14 cellular contexts compared by ENCODE assay signal in genomic region chr2:101305044-101305443, GRCh38. TPM values are rescaled to one million over a fixed set of nuclear protein-coding genes. Genes with fewer than 3 reads are reported as not detected.
DNase-seq lines count a peak whose midpoint lies in the region; ATAC-seq and TF ChIP-seq lines count a peak whose summit lies in the region.
"Had no signal": no experiment of that assay in that cellular context is flagged by ENCODE, and none has a peak within 500 bp of the region (broad histone marks: within the 10 kb centered on the region; RNA-seq: fewer than 3 reads in every experiment).

No MANE protein-coding gene starts in this region.

- CTCF ChIA-PET in activated CD4-positive, alpha-beta T cell treated with anti-CD3 and anti-CD28 coated beads for 36 hours (lab: Charles Lee): interaction anchor here (1.0 to 1.3 kb wide), 2 partner anchors 36 to 51 kb away, joined by 3 read pairs; no protein-coding TSS in a partner anchor
- CTCF ChIA-PET in activated CD8-positive, alpha-beta T cell treated with anti-CD3 and anti-CD28 coated beads, Interleukin-2, amount 10 ng/mL, durations not matched to agents 7 days and 5 days (lab: Charles Lee): interaction anchor here (0.6 kb wide), 1 partner anchor 65 kb away, joined by 3 read pairs; no protein-coding TSS in a partner anchor

- H3K4me1 Mint-ChIP-seq in activated CD4-positive, alpha-beta T cell treated with anti-CD3 and anti-CD28 coated beads for 36 hours: peaks cover 73% of the 10 kb centered on the region
- H3K4me1 Mint-ChIP-seq in activated CD8-positive, alpha-beta T cell treated with anti-CD3 and anti-CD28 coated beads, Interleukin-2, amount 10 ng/mL, durations not matched to agents 7 days and 5 days (ENCODE audit: low read depth): peaks cover 72% of the 10 kb centered on the region
- H3K4me1 Mint-ChIP-seq in stimulated activated memory B cell treated with anti-CD40 and anti-IgM and Interleukin-4, amounts not matched to agents 10 μg/mL and 1 μg/mL and 100 μg/mL, for 72 hours: peaks cover 72% of the 10 kb centered on the region

- no peak overlapping the region for H2AFZ ChIP-seq in hepatocyte

- no peaks in the 10 kb centered on the region for H3K9me3 ChIP-seq in hepatocyte (ENCODE audit: low read depth)

- peak overlapping the region; percentile 60 for H3K27ac ChIP-seq in hepatocyte

- WGBS in hepatocyte (ENCODE audit: low lambda C conversion rate, missing lambda C conversion rate): 82% methylated on average over 4 of the region's 4 CpGs

- peak overlapping the region; percentile 93 for H3K4me2 ChIP-seq in hepatocyte

- H3K27ac Mint-ChIP-seq in activated CD4-positive, alpha-beta T cell treated with anti-CD3 and anti-CD28 coated beads for 36 hours: peak overlapping the region; percentile 98
- peak overlapping the region; percentile 67 for H3K27ac Mint-ChIP-seq in activated CD8-positive, alpha-beta T cell treated with anti-CD3 and anti-CD28 coated beads, Interleukin-2, amount 10 ng/mL, durations not matched to agents 7 days and 5 days
- H3K27ac Mint-ChIP-seq in stimulated activated memory B cell treated with anti-CD40 and anti-IgM and Interleukin-4, amounts not matched to agents 10 μg/mL and 1 μg/mL and 100 μg/mL, for 72 hours: peak overlapping the region; percentile 62

- peaks cover 73% of the 10 kb centered on the region for H4K20me1 ChIP-seq in hepatocyte (ENCODE audit: insufficient read depth, poor library complexity, severe bottlenecking)

- no peak for TF ChIP-seq CTCF in hepatocyte (IDR thresholded peaks at IDR 0.05; ENCODE audit: poor library complexity)

- H3K36me3 ChIP-seq in hepatocyte (replicated peaks; ENCODE audit: insufficient read depth, low read depth): no peaks in the 10 kb centered on the region

- peaks cover 84% of the 10 kb centered on the region for H3K79me2 ChIP-seq in hepatocyte

- H3K4me3 Mint-ChIP-seq in activated CD4-positive, alpha-beta T cell treated with anti-CD3 and anti-CD28 coated beads for 36 hours: peak overlapping the region; percentile 82
- peak overlapping the region; percentile 93 for H3K4me3 Mint-ChIP-seq in activated CD8-positive, alpha-beta T cell treated with anti-CD3 and anti-CD28 coated beads, Interleukin-2, amount 10 ng/mL, durations not matched to agents 7 days and 5 days
- peak overlapping the region; percentile 36 for H3K4me3 Mint-ChIP-seq in stimulated activated memory B cell treated with anti-CD40 and anti-IgM and Interleukin-4, amounts not matched to agents 10 μg/mL and 1 μg/mL and 100 μg/mL, for 72 hours

- intact Hi-C loops in activated CD4-positive, alpha-beta T cell treated with anti-CD3 and anti-CD28 coated beads for 36 hours (cut with DNase I, micrococcal nuclease): loop anchor here (5.0 kb wide), 9 partner anchors 53 to 1062 kb away; partner anchors contain the start of genes CNOT11 (in 1 of the 2) and PDCL3 (in 1 of the 2)

- H3K4me3 ChIP-seq in hepatocyte: no peak overlapping the region

- H3K27me3 ChIP-seq in hepatocyte: no peaks in the 10 kb centered on the region

- peak; percentile 20 for DNase-seq in activated CD4-positive, alpha-beta T cell treated with anti-CD3 and anti-CD28 coated beads for 36 hours
- no peak for DNase-seq in activated CD4-positive, alpha-beta T cell treated with anti-CD3 and anti-CD28 coated beads, Interleukin-2, amount 50 U/mL, for 1 hour
- DNase-seq in activated CD8-positive, alpha-beta T cell treated with anti-CD3 and anti-CD28 coated beads, Interleukin-2, amount 10 ng/mL, durations not matched to agents 7 days and 5 days: no peak
- no peak for DNase-seq in hepatocyte (ENCODE audit: low spot score)
- DNase-seq in stimulated activated naive CD4-positive, alpha-beta T cell (lab: John Stamatoyannopoulos, UW): no peak
- DNase-seq: activated effector memory CD4-positive, alpha-beta T cell treated with anti-CD3 and anti-CD28 coated beads, Interleukin-2, amount 50 U/mL, for 16 hours; GF-D8; H9; NCI-H1417; NCI-H774; T1000 had no signal

- H3K27me3 Mint-ChIP-seq in activated CD4-positive, alpha-beta T cell treated with anti-CD3 and anti-CD28 coated beads for 36 hours: no peaks in the 10 kb centered on the region
- H3K27me3 Mint-ChIP-seq in activated CD8-positive, alpha-beta T cell treated with anti-CD3 and anti-CD28 coated beads, Interleukin-2, amount 10 ng/mL, durations not matched to agents 7 days and 5 days (ENCODE audit: low read depth): no peaks in the 10 kb centered on the region
- H3K27me3 Mint-ChIP-seq in stimulated activated memory B cell treated with anti-CD40 and anti-IgM and Interleukin-4, amounts not matched to agents 10 μg/mL and 1 μg/mL and 100 μg/mL, for 72 hours: no peaks in the 10 kb centered on the region

- POLR2A ChIA-PET in activated CD4-positive, alpha-beta T cell treated with anti-CD3 and anti-CD28 coated beads for 36 hours (lab: Charles Lee): interaction anchor here (0.6 kb wide), 1 partner anchor 53 kb away, joined by 4 read pairs; no protein-coding TSS in a partner anchor
- POLR2A ChIA-PET in activated CD8-positive, alpha-beta T cell treated with anti-CD3 and anti-CD28 coated beads, Interleukin-2, amount 10 ng/mL, durations not matched to agents 7 days and 5 days (lab: Charles Lee): interaction anchor here (2.8 kb wide), 1 partner anchor 23 kb away, joined by 17 read pairs; no protein-coding TSS in a partner anchor

- H3K9me3 Mint-ChIP-seq in activated CD4-positive, alpha-beta T cell treated with anti-CD3 and anti-CD28 coated beads for 36 hours (ENCODE audit: low read depth): no peaks in the 10 kb centered on the region
- no peaks in the 10 kb centered on the region for H3K9me3 Mint-ChIP-seq in activated CD8-positive, alpha-beta T cell treated with anti-CD3 and anti-CD28 coated beads, Interleukin-2, amount 10 ng/mL, durations not matched to agents 7 days and 5 days (ENCODE audit: insufficient read depth)
- no peaks in the 10 kb centered on the region for H3K9me3 Mint-ChIP-seq in stimulated activated memory B cell treated with anti-CD40 and anti-IgM and Interleukin-4, amounts not matched to agents 10 μg/mL and 1 μg/mL and 100 μg/mL, for 72 hours
- H3K9me3 Mint-ChIP-seq: H9 had no signal

- peak; percentile 39 for ATAC-seq in activated CD4-positive, alpha-beta T cell treated with anti-CD3 and anti-CD28 coated beads for 36 hours
- ATAC-seq in activated CD8-positive, alpha-beta T cell treated with anti-CD3 and anti-CD28 coated beads, Interleukin-2, amount 10 ng/mL, durations not matched to agents 7 days and 5 days: no peak
- no peak for ATAC-seq in stimulated activated memory B cell treated with anti-CD40 and anti-IgM and Interleukin-4, amounts not matched to agents 10 μg/mL and 1 μg/mL and 100 μg/mL, for 72 hours
- no peak for ATAC-seq in HG03457 (IDR thresholded peaks at IDR 0.05; ENCODE audit: unreplicated experiment)
- no peak for ATAC-seq in HG02938 (IDR thresholded peaks at IDR 0.05; ENCODE audit: unreplicated experiment)

- H3K9me2 ChIP-seq in hepatocyte (replicated peaks; ENCODE audit: insufficient read depth): no peaks in the 10 kb centered on the region

- H3K4me1 ChIP-seq in hepatocyte (ENCODE audit: insufficient read depth): peaks cover 29% of the 10 kb centered on the region

- peaks cover 28% of the 10 kb centered on the region for H3K36me3 Mint-ChIP-seq in activated CD4-positive, alpha-beta T cell treated with anti-CD3 and anti-CD28 coated beads for 36 hours (ENCODE audit: low read depth)
- H3K36me3 Mint-ChIP-seq in activated CD8-positive, alpha-beta T cell treated with anti-CD3 and anti-CD28 coated beads, Interleukin-2, amount 10 ng/mL, durations not matched to agents 7 days and 5 days (ENCODE audit: low read depth): peaks cover 56% of the 10 kb centered on the region
- H3K36me3 Mint-ChIP-seq in stimulated activated memory B cell treated with anti-CD40 and anti-IgM and Interleukin-4, amounts not matched to agents 10 μg/mL and 1 μg/mL and 100 μg/mL, for 72 hours: peaks cover 28% of the 10 kb centered on the region

RNA-seq across cellular contexts. Expression of gene RNF149, which starts 3.5 kb away (rescaled TPM):
- 10 to 100 TPM; 23.4 to 29.5 TPM for total RNA-seq in activated CD4-positive, alpha-beta T cell treated with anti-CD3 and anti-CD28 coated beads for 36 hours
- total RNA-seq in activated CD8-positive, alpha-beta T cell treated with anti-CD3 and anti-CD28 coated beads, Interleukin-2, amount 10 ng/mL, durations not matched to agents 7 days and 5 days: 10 to 100 TPM; 64.2 to 71.5 TPM
- 60.3 and 60.7 TPM in 2 replicates for total RNA-seq in hepatocyte
- 64.6 and 66.0 TPM in 2 replicates for polyA plus RNA-seq in hepatocyte

RNA-seq across cellular contexts. Expression of gene CNOT11, which starts 52.4 kb away (rescaled TPM):
- 100 to 1,000 TPM in 1 of 2 experiments, 10 to 100 TPM in 1; 57.9 to 106 TPM for total RNA-seq in activated CD4-positive, alpha-beta T cell treated with anti-CD3 and anti-CD28 coated beads for 36 hours
- 10 to 100 TPM; 64.4 to 64.7 TPM for total RNA-seq in activated CD8-positive, alpha-beta T cell treated with anti-CD3 and anti-CD28 coated beads, Interleukin-2, amount 10 ng/mL, durations not matched to agents 7 days and 5 days
- 55.8 and 61.8 TPM in 2 replicates for total RNA-seq in hepatocyte
- polyA plus RNA-seq in hepatocyte: 57.3 and 57.7 TPM in 2 replicates

Comparison
In these comparisons a context has a peak if more than half of its experiments do, and no peak if none do; other contexts are left out.
1. H3K4me3 Mint-ChIP-seq: peak in every context shown above with its lines; median percentile 93 in activated CD8-positive, alpha-beta T cell treated with anti-CD3 and anti-CD28 coated beads, Interleukin-2, amount 10 ng/mL, durations not matched to agents 7 days and 5 days; 82 in activated CD4-positive, alpha-beta T cell treated with anti-CD3 and anti-CD28 coated beads for 36 hours; 36 in stimulated activated memory B cell treated with anti-CD40 and anti-IgM and Interleukin-4, amounts not matched to agents 10 μg/mL and 1 μg/mL and 100 μg/mL, for 72 hours.